In genomic region chr6:121984956-121985355, GRCh38 we compare ENCODE assay signal across 19 cellular contexts.
DNase-seq lines count a peak whose midpoint lies in the region; ATAC-seq, FAIRE-seq and TF ChIP-seq lines count a peak whose summit lies in the region.
"Had no signal": no experiment of that assay in that cellular context is flagged by ENCODE, and none has a peak within 500 bp of the region (broad histone marks: within the 10 kb centered on the region; RNA-seq: fewer than 3 reads in every experiment).

No MANE protein-coding gene starts in this region.

- POLR2A ChIA-PET in H1 (lab: Charles Lee; ENCODE audit: partially characterized antibody), result interaction anchor here (1.0 kb wide), 1 partner anchor 549 kb away, joined by 3 read pairs; no protein-coding TSS in a partner anchor

- H3K9ac ChIP-seq in NT2/D1 (ENCODE audit: insufficient read length, low read depth), result no peak overlapping the region
- no peak overlapping the region for H3K9ac ChIP-seq in H1 (replicated peaks in 1 of 4; ENCODE audit: extremely low read depth in 1 of 4, low read depth in 3 of 4, low read length in 3 of 4)
- no peak overlapping the region for H3K9ac ChIP-seq in neural progenitor cell
- H3K9ac ChIP-seq: BLaER1 treated with 17β-estradiol and CSF1 and Interleukin-3, amounts not matched to agents 10 nM and 100 nM; GM23248 had no signal

- H3K9me3 ChIP-seq in NT2/D1 (ENCODE audit: insufficient read depth, low read length) (no peaks in the 10 kb centered on the region), H1 (ENCODE audit: insufficient read depth in 2 of 2, low read depth in 1 of 2, low read length in 1 of 2) (no peaks in the 10 kb centered on the region), neural progenitor cell (ENCODE audit: low read depth) (no peaks in the 10 kb centered on the region), prostate gland (no peaks in the 10 kb centered on the region)
- H3K9me3 ChIP-seq: HAP-1 had no signal

- CTCF ChIA-PET in H1 (lab: Charles Lee; ENCODE audit: partially characterized antibody), result no interaction called here

- ATAC-seq in HG03354 (IDR thresholded peaks at IDR 0.05; ENCODE audit: poor library complexity, severe bottlenecking, unreplicated experiment), result no peak
- ATAC-seq in stimulated activated effector memory CD8-positive, alpha-beta T cell treated with anti-CD3 and anti-CD28 coated beads, Interleukin-12 subunit alpha, Interleukin-12 subunit beta, amount 100 ng/mL, for 72 hours, result no peak
- ATAC-seq: GM12878, HepG2 had no signal

- TF ChIP-seq POLR2A in H1 (IDR thresholded peaks at IDR 0.05; ENCODE audit: control extremely low read depth in 1 of 2, low read depth in 2 of 2, low read length in 2 of 2) (no peak), prostate gland (IDR thresholded peaks at IDR 0.05) (no peak)

- H3K14ac ChIP-seq in H1 (ENCODE audit: insufficient read length), result no peak overlapping the region

- H3K79me2 ChIP-seq in H1 (ENCODE audit: control insufficient read depth in 1 of 2, insufficient read depth in 2 of 2, low read length in 2 of 2) (no peaks in the 10 kb centered on the region), neural progenitor cell (ENCODE audit: low read depth) (no peaks in the 10 kb centered on the region)

- H2AFZ ChIP-seq in H1 (ENCODE audit: low read length) (peak overlapping the region; percentile 7), neural progenitor cell (replicated peaks) (peak overlapping the region; percentile 88)
- H2AFZ ChIP-seq: GM23248 had no signal

- H2AK5ac ChIP-seq in H1 (ENCODE audit: low read depth, low read length), result no peak overlapping the region

- H3F3A ChIP-seq in neural progenitor cell (ENCODE audit: low read depth), result peaks cover 8% of the 10 kb centered on the region

- no peak overlapping the region for H3K56ac ChIP-seq in H1 (replicated peaks; ENCODE audit: insufficient read length, low read depth, low read length)

- no peak overlapping the region for H3K27ac Mint-ChIP-seq in neural progenitor cell
- no peak overlapping the region for H3K27ac Mint-ChIP-seq in stimulated activated effector memory CD8-positive, alpha-beta T cell treated with anti-CD3 and anti-CD28 coated beads, Interleukin-12 subunit alpha, Interleukin-12 subunit beta, amount 100 ng/mL, for 72 hours
- H3K27ac Mint-ChIP-seq: CD4-positive, alpha-beta T cell had no signal

- H3K27me3 Mint-ChIP-seq in neural progenitor cell (ENCODE audit: insufficient read depth, low read depth), result peaks cover 3% of the 10 kb centered on the region
- H3K27me3 Mint-ChIP-seq: CD4-positive, alpha-beta T cell had no signal

- no peak overlapping the region for H4K91ac ChIP-seq in H1 (replicated peaks; ENCODE audit: insufficient read length, low read length)

- H3K4ac ChIP-seq in H1 (replicated peaks; ENCODE audit: insufficient read length, low read depth, low read length), result no peak overlapping the region

- H3K23ac ChIP-seq in H1 (ENCODE audit: insufficient read length), result no peak overlapping the region

- no peaks in the 10 kb centered on the region for H3K36me3 Mint-ChIP-seq in neural progenitor cell
- no peaks in the 10 kb centered on the region for H3K36me3 Mint-ChIP-seq in stimulated activated effector memory CD8-positive, alpha-beta T cell treated with anti-CD3 and anti-CD28 coated beads, Interleukin-12 subunit alpha, Interleukin-12 subunit beta, amount 100 ng/mL, for 72 hours

- H3K4me3 Mint-ChIP-seq in neural progenitor cell, result no peak overlapping the region
- no peak overlapping the region for H3K4me3 Mint-ChIP-seq in stimulated activated effector memory CD8-positive, alpha-beta T cell treated with anti-CD3 and anti-CD28 coated beads, Interleukin-12 subunit alpha, Interleukin-12 subunit beta, amount 100 ng/mL, for 72 hours
- H3K4me3 Mint-ChIP-seq: CD4-positive, alpha-beta T cell had no signal

- H3K36me3 ChIP-seq in NT2/D1 (ENCODE audit: insufficient read depth, insufficient read length, low read length) (no peaks in the 10 kb centered on the region), H1 (ENCODE audit: control insufficient read depth in 2 of 4, insufficient read depth in 4 of 4, low read length in 3 of 4) (no peaks in the 10 kb centered on the region), neural progenitor cell (no peaks in the 10 kb centered on the region), prostate gland (no peaks in the 10 kb centered on the region)
- H3K36me3 ChIP-seq: BLaER1 treated with 17β-estradiol and CSF1 and Interleukin-3, amounts not matched to agents 10 nM and 100 nM; HAP-1 had no signal

- no peak overlapping the region for H4K8ac ChIP-seq in H1 (ENCODE audit: extremely low read depth, insufficient read depth, low read length)

- H3K18ac ChIP-seq in H1 (ENCODE audit: extremely low read depth, low read length), result no peak overlapping the region

- TF ChIP-seq CTCF in H1 (IDR thresholded peaks at IDR 0.05; ENCODE audit: control extremely low read depth in 1 of 3, insufficient read depth in 1 of 3, low read depth in 1 of 3, low read length in 3 of 3) (no peak), neural progenitor cell (IDR thresholded peaks at IDR 0.05) (no peak), prostate gland (IDR thresholded peaks at IDR 0.05) (no peak), foreskin fibroblast (IDR thresholded peaks at IDR 0.05; ENCODE audit: low read depth, low read length) (no peak)

- H3K23me2 ChIP-seq in H1 (ENCODE audit: low read depth, low read length), result no peaks in the 10 kb centered on the region; the same call in 1 of the 2 replicates

- peaks cover 20% of the 10 kb centered on the region for H3K9me3 Mint-ChIP-seq in neural progenitor cell
- peaks cover 12% of the 10 kb centered on the region for H3K9me3 Mint-ChIP-seq in stimulated activated effector memory CD8-positive, alpha-beta T cell treated with anti-CD3 and anti-CD28 coated beads, Interleukin-12 subunit alpha, Interleukin-12 subunit beta, amount 100 ng/mL, for 72 hours

- H3K27ac ChIP-seq in H1 (ENCODE audit: low read depth, low read length) (no peak overlapping the region), neural progenitor cell (no peak overlapping the region), prostate gland (no peak overlapping the region)
- H3K27ac ChIP-seq: BLaER1 treated with 17β-estradiol and CSF1 and Interleukin-3, amounts not matched to agents 10 nM and 100 nM; GM23248 had no signal

- peaks cover 3% of the 10 kb centered on the region for H3K4me1 Mint-ChIP-seq in neural progenitor cell
- H3K4me1 Mint-ChIP-seq in stimulated activated effector memory CD8-positive, alpha-beta T cell treated with anti-CD3 and anti-CD28 coated beads, Interleukin-12 subunit alpha, Interleukin-12 subunit beta, amount 100 ng/mL, for 72 hours, result no peaks in the 10 kb centered on the region

- FAIRE-seq in H1 (lab: Jason Lieb, UNC), result no peak
- FAIRE-seq: GM12878, GM18507, HepG2, HTR-8/SVneo had no signal

- DNase-seq in ELF-1 (ENCODE audit: low read depth, low spot score) (peak; percentile 51), NT2/D1 (ENCODE audit: low read depth, low spot score) (peak; percentile 5), H1 (ENCODE audit: low read depth in 1 of 2, low spot score in 2 of 2) (no peak), neural progenitor cell (ENCODE audit: low spot score) (peak; percentile 72), prostate gland (ENCODE audit: low spot score) (no peak), foreskin fibroblast (no peak)
- DNase-seq in stimulated activated effector memory CD8-positive, alpha-beta T cell treated with anti-CD3 and anti-CD28 coated beads, Interleukin-12 subunit alpha, Interleukin-12 subunit beta, amount 100 ng/mL, for 72 hours (ENCODE audit: low spot score in 2 of 2), result no peak
- DNase-seq: ACHN; Calu3; CD4-positive, alpha-beta T cell; DMS 273 treated with DMSO at 0.1 percent for 48 hours; GM23248 had no signal

- H3K27me3 ChIP-seq in NT2/D1 (ENCODE audit: insufficient read depth, insufficient read length) (no peaks in the 10 kb centered on the region), H1 (replicated peaks in 1 of 4; ENCODE audit: control insufficient read depth in 3 of 4, extremely low read depth in 1 of 4, insufficient read depth in 3 of 4, low read length in 3 of 4) (no peaks in the 10 kb centered on the region), neural progenitor cell (no peaks in the 10 kb centered on the region), prostate gland (replicated peaks; ENCODE audit: insufficient read depth) (no peaks in the 10 kb centered on the region)
- H3K27me3 ChIP-seq: BLaER1 treated with 17β-estradiol and CSF1 and Interleukin-3, amounts not matched to agents 10 nM and 100 nM had no signal

- no peak for TF ChIP-seq RAD21 in H1 (IDR thresholded peaks at IDR 0.05 in 1 of 2, conservative IDR thresholded peaks at IDR 0.05 in 1 of 2; ENCODE audit: low read depth in 2 of 2, low read length in 2 of 2)

- H3K4me1 ChIP-seq in NT2/D1 (ENCODE audit: insufficient read depth, insufficient read length) (peaks cover 3% of the 10 kb centered on the region), H1 (replicated peaks in 1 of 4; ENCODE audit: control insufficient read depth in 3 of 4, insufficient read depth in 4 of 4, low read length in 3 of 4) (peaks cover 0 to 2% (median 0%) of the 10 kb centered on the region in 4 experiments; a peak in 3 of 7 replicates), neural progenitor cell (peaks cover 10% of the 10 kb centered on the region), prostate gland (replicated peaks) (no peaks in the 10 kb centered on the region)
- H3K4me1 ChIP-seq: BLaER1 treated with 17β-estradiol and CSF1 and Interleukin-3, amounts not matched to agents 10 nM and 100 nM; HAP-1 had no signal

- H2BK15ac ChIP-seq in H1 (ENCODE audit: low read length), result peak overlapping the region; percentile 81; the same call in 1 of the 2 replicates

- no peaks in the 10 kb centered on the region for H4K20me1 ChIP-seq in H1 (replicated peaks in 1 of 2; ENCODE audit: control insufficient read depth in 1 of 2, insufficient read depth in 2 of 2, low read length in 2 of 2)
- H4K20me1 ChIP-seq in neural progenitor cell (ENCODE audit: low read depth), result no peaks in the 10 kb centered on the region
- H4K20me1 ChIP-seq: BLaER1 treated with 17β-estradiol and CSF1 and Interleukin-3, amounts not matched to agents 10 nM and 100 nM had no signal

- H3K4me3 ChIP-seq in NT2/D1 (ENCODE audit: insufficient read length, low read depth) (no peak overlapping the region), H1 (ENCODE audit: extremely low read depth in 1 of 4, insufficient read depth in 2 of 4, low read depth in 3 of 4, low read length in 4 of 4) (no peak overlapping the region), neural progenitor cell (no peak overlapping the region), prostate gland (no peak overlapping the region), foreskin fibroblast (ENCODE audit: low read depth in 1 of 2, low read length in 2 of 2) (no peak overlapping the region)
- H3K4me3 ChIP-seq: BLaER1 treated with 17β-estradiol and CSF1 and Interleukin-3, amounts not matched to agents 10 nM and 100 nM; GM12878; GM23248; HAP-1 had no signal

- no peak overlapping the region for H2BK120ac ChIP-seq in H1 (replicated peaks; ENCODE audit: low read depth, low read length)

- no peak overlapping the region for H2BK5ac ChIP-seq in H1 (ENCODE audit: low read depth, low read length)

- no peak for TF ChIP-seq EP300 in H1 (IDR thresholded peaks at IDR 0.05; ENCODE audit: borderline replicate concordance in 1 of 2, low read depth in 2 of 2, low read length in 2 of 2)

- intact Hi-C loops in prostate gland (cut with DNase I), result no loop called here

- H4K5ac ChIP-seq in H1 (ENCODE audit: insufficient read length, low read depth, low read length), result no peak overlapping the region

- WGBS in H1 (ENCODE audit: extremely low coverage in 1 of 2, insufficient coverage in 1 of 2, insufficient read length in 1 of 2, insufficient replicate concordance in 2 of 2, low coverage in 1 of 2, low lambda C conversion rate in 2 of 2, missing lambda C conversion rate in 1 of 2), 2 experiments, result 85% methylated on average over 3 of the region's 3 CpGs; no CpG with 5 or more reads in 1 of the 2 experiments
- 83% methylated on average over 3 of the region's 3 CpGs for WGBS in prostate gland

- no peak overlapping the region for H2BK20ac ChIP-seq in H1 (ENCODE audit: low read length)

- H3K79me1 ChIP-seq in H1 (ENCODE audit: low read depth, low read length), result no peaks in the 10 kb centered on the region

- H3K4me2 ChIP-seq in H1 (ENCODE audit: insufficient read depth in 1 of 2, low read depth in 2 of 2, low read length in 2 of 2) (no peak overlapping the region), neural progenitor cell (peak overlapping the region; percentile 14)
- H3K4me2 ChIP-seq: BLaER1 treated with 17β-estradiol and CSF1 and Interleukin-3, amounts not matched to agents 10 nM and 100 nM had no signal

- 0 out of 2 replicates have a peak overlapping the region, but pooled peaks have one; percentile 27 for H2BK12ac ChIP-seq in H1 (ENCODE audit: low read depth, low read length)

Comparison
In these comparisons a context has a peak if more than half of its experiments do, and no peak if none do; other contexts are left out.
1. DNase-seq: peak in ELF-1 (single experiment), NT2/D1 (single experiment) and neural progenitor cell (single experiment); none in H1 (0 of 2), prostate gland (single experiment), foreskin fibroblast (0 of 2) and stimulated activated effector memory CD8-positive, alpha-beta T cell treated with anti-CD3 and anti-CD28 coated beads, Interleukin-12 subunit alpha, Interleukin-12 subunit beta, amount 100 ng/mL, for 72 hours (0 of 2).